ENCODE assay signal across 9 cellular contexts in the genomic region with DNA sequence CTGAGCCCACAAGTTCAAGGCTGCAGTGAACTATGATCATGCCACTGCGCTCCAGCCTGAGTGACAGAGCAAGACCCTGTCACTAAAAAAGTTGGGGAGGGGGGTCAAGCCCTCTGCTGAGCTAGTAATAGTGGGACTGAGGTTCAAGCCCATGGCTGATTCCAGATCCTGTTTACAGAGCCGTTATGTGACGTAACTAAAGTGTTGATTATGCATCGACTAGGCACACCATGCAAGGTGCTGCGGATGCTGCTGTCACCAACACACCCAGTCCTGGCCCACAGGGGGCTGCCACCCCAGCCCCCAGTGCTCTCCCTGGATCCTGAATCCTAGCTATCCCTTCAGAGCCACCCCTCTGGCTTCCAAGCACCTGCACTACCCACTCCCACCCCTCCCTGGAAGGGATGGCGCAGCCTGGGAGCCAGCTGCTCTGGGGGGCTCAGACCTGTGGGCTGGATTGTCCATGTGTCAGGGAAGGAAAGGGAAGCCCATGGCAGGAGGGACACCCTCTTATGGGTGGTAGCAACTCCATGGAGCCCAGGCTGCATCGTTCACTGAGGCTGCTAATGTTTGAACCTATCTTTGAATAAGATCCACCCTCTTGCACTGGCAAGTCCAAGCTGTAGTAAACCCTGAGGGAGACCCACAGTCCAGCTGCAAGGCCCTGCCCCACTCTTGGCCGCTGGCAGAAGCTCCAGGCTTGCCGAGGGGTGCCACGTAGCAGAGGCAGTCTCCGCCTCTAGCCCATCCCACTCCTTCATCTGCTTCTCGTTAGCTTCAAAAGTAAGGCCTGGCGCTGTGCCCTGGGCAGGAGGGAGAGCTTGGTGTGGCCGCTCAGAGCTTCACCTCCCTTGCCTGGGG.
A peak's percentile ranks its signal among the peaks of the same experiment; 100 is the strongest.
DNase-seq lines count a peak whose midpoint lies in the region; ATAC-seq and TF ChIP-seq lines count a peak whose summit lies in the region.
"Had no signal": no experiment of that assay in that cellular context is flagged by ENCODE, and none has a peak within 500 bp of the region (broad histone marks: within the 10 kb centered on the region; RNA-seq: fewer than 3 reads in every experiment).

No MANE protein-coding gene starts in this region.

- peaks cover 34 to 84% (median 63%) of the 10 kb centered on the region in 10 experiments for H3K4me1 ChIP-seq in BLaER1 treated with 17β-estradiol and CSF1 and Interleukin-3, amounts not matched to agents 10 nM and 100 nM
- H3K4me1 ChIP-seq in ascending aorta (peaks cover 12 to 26% of the 10 kb centered on the region in 2 donors), transverse colon (peaks cover 36 to 65% (median 53%) of the 10 kb centered on the region in 4 donors)

- H3K36me3 ChIP-seq in BLaER1 treated with 17β-estradiol and CSF1 and Interleukin-3, amounts not matched to agents 10 nM and 100 nM, result no peaks in the 10 kb centered on the region
- H3K36me3 ChIP-seq in ascending aorta (no peaks in the 10 kb centered on the region), transverse colon (no peaks in the 10 kb centered on the region)

- DNase-seq in NCI-H1105 (lab: John Stamatoyannopoulos, UW) (peak; percentile 47), ascending aorta (ENCODE audit: low spot score in 2 of 2) (peak; percentile 55 to 92), left colon (peak; percentile 92 to 96), transverse colon (peak; percentile 91), SW 1271 (lab: John Stamatoyannopoulos, UW) (no peak)
- DNase-seq: activated naive CD8-positive, alpha-beta T cell treated with anti-CD3 and anti-CD28 coated beads, Interleukin-2, amount 10 ng/mL, durations not matched to agents 7 days and 5 days had no signal

- H3K9ac ChIP-seq in BLaER1 treated with 17β-estradiol and CSF1 and Interleukin-3, amounts not matched to agents 10 nM and 100 nM, result no peak overlapping the region

- peaks cover 0 to 4% (median 0%) of the 10 kb centered on the region in 11 experiments; a peak in 1 of 22 replicates for H3K27me3 ChIP-seq in BLaER1 treated with 17β-estradiol and CSF1 and Interleukin-3, amounts not matched to agents 10 nM and 100 nM
- H3K27me3 ChIP-seq in ascending aorta (no peaks in the 10 kb centered on the region), transverse colon (no peaks in the 10 kb centered on the region)

- no peaks in the 10 kb centered on the region for H3K9me3 ChIP-seq in BLaER1 treated with 17β-estradiol and CSF1 and Interleukin-3, amounts not matched to agents 10 nM and 100 nM (replicated peaks in 1 of 11)
- H3K9me3 ChIP-seq in ascending aorta (no peaks in the 10 kb centered on the region), transverse colon (no peaks in the 10 kb centered on the region)

- H3K4me3 ChIP-seq in BLaER1 treated with 17β-estradiol and CSF1 and Interleukin-3, amounts not matched to agents 10 nM and 100 nM, result no peak overlapping the region
- H3K4me3 ChIP-seq in ascending aorta (peak overlapping the region in 1 of 2 donors; percentile 29), transverse colon (no peak overlapping the region)

- intact Hi-C loops in ascending aorta (cut with DNase I), result loop anchor here (5.0 kb wide), 1 partner anchor 36 kb away; no protein-coding TSS in a partner anchor
- intact Hi-C loops in left colon (cut with DNase I, micrococcal nuclease), result no loop called here
- intact Hi-C loops in transverse colon (cut with DNase I; ENCODE audit: low total_unique reads), result no loop called here

- H4K20me1 ChIP-seq in BLaER1 treated with 17β-estradiol and CSF1 and Interleukin-3, amounts not matched to agents 10 nM and 100 nM, result no peaks in the 10 kb centered on the region

- 34% methylated on average over 14 of the region's 14 CpGs; no CpG with 5 or more reads in 1 of the 2 donors for WGBS in transverse colon (ENCODE audit: low coverage in 1 of 2), 2 donors

- no peak for TF ChIP-seq EP300 in transverse colon (IDR thresholded peaks at IDR 0.05; ENCODE audit: low read depth)

- TF ChIP-seq POLR2A in transverse colon (IDR thresholded peaks at IDR 0.05), result peak; percentile 71

- in situ Hi-C loops in transverse colon (cut with MboI; ENCODE audit: low pct_ligation_motif_present in 1 of 4, low pct_unique_long_range_greater_than_20kb in 1 of 4, low sequenced_read_pairs in 3 of 4), result no loop called here

- H3K4me2 ChIP-seq in BLaER1 treated with 17β-estradiol and CSF1 and Interleukin-3, amounts not matched to agents 10 nM and 100 nM, result peak overlapping the region; percentile 18 to 76 (median 60); a peak in 21 of 22 replicates

- TF ChIP-seq CTCF in ascending aorta (IDR thresholded peaks at IDR 0.05) (no peak), transverse colon (IDR thresholded peaks at IDR 0.05) (no peak)

- peak; percentile 70 for ATAC-seq in left colon
- ATAC-seq in HG03571 (IDR thresholded peaks at IDR 0.05; ENCODE audit: unreplicated experiment), result no peak
- no peak for ATAC-seq in HG03135 (IDR thresholded peaks at IDR 0.05; ENCODE audit: unreplicated experiment)

- H3K27ac ChIP-seq in BLaER1 treated with 17β-estradiol and CSF1 and Interleukin-3, amounts not matched to agents 10 nM and 100 nM, result no peak overlapping the region
- H3K27ac ChIP-seq in ascending aorta, result peak overlapping the region; percentile 45 to 59
- peak overlapping the region; percentile 86 to 90 (median 88) for H3K27ac ChIP-seq in transverse colon

Comparison
In these comparisons a context has a peak if more than half of its experiments do, and no peak if none do; other contexts are left out.
1. H3K27ac ChIP-seq: peak in ascending aorta (2 of 2) and transverse colon (4 of 4); none in BLaER1 treated with 17β-estradiol and CSF1 and Interleukin-3, amounts not matched to agents 10 nM and 100 nM (0 of 11).
2. DNase-seq: peak in NCI-H1105 (single experiment), ascending aorta (2 of 2), left colon (2 of 2) and transverse colon (single experiment); none in SW 1271 (0 of 2).